ENCODE assay signal across 28 cellular contexts in the genomic region with DNA sequence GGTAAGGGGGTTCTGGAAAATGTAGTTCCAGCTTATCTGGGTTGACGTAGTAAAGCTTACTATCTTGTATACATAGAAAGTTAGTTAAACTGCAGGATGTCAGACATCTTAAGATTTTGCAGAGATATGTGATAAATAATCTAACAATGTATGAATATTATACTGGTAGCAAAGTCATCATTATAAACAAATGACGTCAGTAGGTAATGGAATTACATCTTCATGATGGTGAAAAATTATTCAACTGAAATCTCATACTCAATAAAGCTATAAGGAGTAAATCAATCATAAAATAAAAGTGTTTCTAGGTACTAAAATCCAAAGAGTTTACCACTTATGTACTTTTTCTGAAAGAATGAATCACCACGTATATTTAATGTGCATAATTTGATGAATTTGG.
"Had no signal": no experiment of that assay in that cellular context is flagged by ENCODE, and none has a peak within 500 bp of the region (broad histone marks: within the 10 kb centered on the region; RNA-seq: fewer than 3 reads in every experiment).

No MANE protein-coding gene starts in this region.

- H3K27me3 ChIP-seq: colonic mucosa, esophagus muscularis mucosa, esophagus squamous epithelium, foreskin keratinocyte, gastrocnemius medialis, gastroesophageal sphincter, heart left ventricle, heart right ventricle had no signal

- DNase-seq: colonic mucosa; cortex of kidney; dermis blood vessel endothelial cell; dorsolateral prefrontal cortex; effector CD4-positive, alpha-beta T cell; effector CD8-positive, alpha-beta T cell; effector memory CD4-positive, alpha-beta T cell; effector memory CD8-positive, alpha-beta T cell; endodermal cell; erythroblast; esophagus squamous epithelium; foreskin fibroblast; foreskin keratinocyte; foreskin melanocyte; gastrocnemius medialis; glutamatergic neuron; head of caudate nucleus; heart left ventricle; heart right ventricle had no signal

- H3K36me3 ChIP-seq: colonic mucosa, esophagus muscularis mucosa, esophagus squamous epithelium, gastrocnemius medialis, gastroesophageal sphincter, heart left ventricle, heart right ventricle had no signal

- H3K9me3 ChIP-seq: colonic mucosa, esophagus muscularis mucosa, gastrocnemius medialis, gastroesophageal sphincter had no signal

- H3K4me1 ChIP-seq: colonic mucosa, esophagus muscularis mucosa, esophagus squamous epithelium, foreskin keratinocyte, gastrocnemius medialis, gastroesophageal sphincter, heart left ventricle, heart right ventricle had no signal

- H3K4me3 ChIP-seq: colonic mucosa, coronary artery, dorsolateral prefrontal cortex, esophagus muscularis mucosa, esophagus squamous epithelium, gastrocnemius medialis, gastroesophageal sphincter, heart left ventricle, heart right ventricle had no signal

- ATAC-seq: effector memory CD8-positive, alpha-beta T cell; esophagus mucosa; foreskin keratinocyte; gastrocnemius medialis; gastroesophageal sphincter; heart left ventricle; heart right ventricle had no signal

- H3K27ac ChIP-seq: colonic mucosa, coronary artery, dorsolateral prefrontal cortex, epithelial cell of prostate, esophagus muscularis mucosa, esophagus squamous epithelium, foreskin keratinocyte, gastrocnemius medialis, gastroesophageal sphincter, heart left ventricle, heart right ventricle had no signal

- FAIRE-seq: colon, endometrium, endothelial cell of umbilical vein, frontal cortex had no signal
